18 cellular contexts compared by ENCODE assay signal in the genomic region with DNA sequence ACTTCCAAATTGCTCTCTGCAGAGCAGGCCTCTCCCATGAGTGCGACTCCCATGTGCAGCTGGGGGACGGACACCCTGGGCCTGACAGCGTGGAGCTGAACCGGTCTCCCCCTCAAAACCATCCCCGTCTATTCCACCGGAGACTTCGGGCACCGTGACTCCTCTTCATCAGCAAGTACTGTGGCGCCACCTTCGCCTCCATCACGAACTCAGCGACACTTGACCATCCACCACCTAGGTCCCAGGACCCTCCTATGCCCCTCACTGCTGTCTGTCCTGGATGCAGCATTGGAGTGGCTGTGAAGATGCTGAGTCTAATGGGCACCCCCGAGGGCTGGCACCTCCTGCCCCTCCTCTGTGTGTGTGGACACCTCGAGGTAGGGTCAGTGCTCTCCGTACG. TPM values are rescaled to one million over a fixed set of nuclear protein-coding genes. Genes with fewer than 3 reads are reported as not detected.
"Had no signal": no experiment of that assay in that cellular context is flagged by ENCODE, and none has a peak within 500 bp of the region (broad histone marks: within the 10 kb centered on the region; RNA-seq: fewer than 3 reads in every experiment).

No MANE protein-coding gene starts in this region.

- H3K36me3 ChIP-seq: ascending aorta, breast epithelium, left lung, right lobe of liver, stomach had no signal

- DNase-seq: activated T-cell treated with anti-CD3 and anti-CD28 coated beads, Interleukin-2, amount 50 U/mL, for 24 hours; endodermal cell; erythroblast; hippocampal formation; kidney; left lung; mucosa of descending colon; right lobe of liver; SIG-M5; stomach; testis had no signal

- H3K36me3 Mint-ChIP-seq: natural killer cell treated with Interleukin-12 subunit alpha and Interleukin-12 subunit beta and Interleukin-15 and Interleukin-18, amount 100 ng/mL, for 72 hours had no signal

- H3K9me3 ChIP-seq: ascending aorta, breast epithelium, left lung, mucosa of descending colon, right lobe of liver, stomach, testis had no signal

- H3K4me3 ChIP-seq: ascending aorta, breast epithelium, left lung, mucosa of descending colon, right lobe of liver, stomach, testis had no signal

- H3K4me1 Mint-ChIP-seq: endodermal cell had no signal

- H3K9me3 Mint-ChIP-seq: activated T-cell treated with anti-CD3 and anti-CD28 coated beads, Interleukin-2, amount 50 U/mL, for 24 hours; endodermal cell; natural killer cell treated with Interleukin-12 subunit alpha and Interleukin-12 subunit beta and Interleukin-15 and Interleukin-18, amount 100 ng/mL, for 72 hours had no signal

- H3K27me3 Mint-ChIP-seq: activated T-cell treated with anti-CD3 and anti-CD28 coated beads, Interleukin-2, amount 50 U/mL, for 24 hours; natural killer cell treated with Interleukin-12 subunit alpha and Interleukin-12 subunit beta and Interleukin-15 and Interleukin-18, amount 100 ng/mL, for 72 hours had no signal

- ATAC-seq: activated CD4-positive, CD25-positive, alpha-beta regulatory T cell treated with anti-CD3 and anti-CD28 coated beads, Interleukin-2, amount 50 U/mL, for 24 hours; left lung; mucosa of descending colon; right lobe of liver had no signal

- H3K27ac Mint-ChIP-seq: activated T-cell treated with anti-CD3 and anti-CD28 coated beads, Interleukin-2, amount 50 U/mL, for 24 hours; endodermal cell; natural killer cell treated with Interleukin-12 subunit alpha and Interleukin-12 subunit beta and Interleukin-15 and Interleukin-18, amount 100 ng/mL, for 72 hours had no signal

- H3K27me3 ChIP-seq: ascending aorta, breast epithelium, right lobe of liver, testis had no signal

- H3K4me1 ChIP-seq: ascending aorta, breast epithelium, left lung, right lobe of liver, testis had no signal

- H3K4me3 Mint-ChIP-seq: activated T-cell treated with anti-CD3 and anti-CD28 coated beads, Interleukin-2, amount 50 U/mL, for 24 hours; endodermal cell; natural killer cell treated with Interleukin-12 subunit alpha and Interleukin-12 subunit beta and Interleukin-15 and Interleukin-18, amount 100 ng/mL, for 72 hours had no signal

- H3K27ac ChIP-seq: ascending aorta, breast epithelium, left lung, right lobe of liver, stomach, testis had no signal

RNA-seq across cellular contexts. Expression of a gene that starts 20.6 kb away (rescaled TPM):
- total RNA-seq: ascending aorta, glomerular endothelial cell, pulmonary artery endothelial cell had no signal

RNA-seq across cellular contexts. Expression of a gene that starts 43.3 kb away (rescaled TPM):
- total RNA-seq: ascending aorta had no signal

RNA-seq across cellular contexts. Expression of a gene that starts 59.9 kb away (rescaled TPM):
- total RNA-seq: ascending aorta, dermis microvascular lymphatic vessel endothelial cell, glomerular endothelial cell had no signal
